In the genomic region with DNA sequence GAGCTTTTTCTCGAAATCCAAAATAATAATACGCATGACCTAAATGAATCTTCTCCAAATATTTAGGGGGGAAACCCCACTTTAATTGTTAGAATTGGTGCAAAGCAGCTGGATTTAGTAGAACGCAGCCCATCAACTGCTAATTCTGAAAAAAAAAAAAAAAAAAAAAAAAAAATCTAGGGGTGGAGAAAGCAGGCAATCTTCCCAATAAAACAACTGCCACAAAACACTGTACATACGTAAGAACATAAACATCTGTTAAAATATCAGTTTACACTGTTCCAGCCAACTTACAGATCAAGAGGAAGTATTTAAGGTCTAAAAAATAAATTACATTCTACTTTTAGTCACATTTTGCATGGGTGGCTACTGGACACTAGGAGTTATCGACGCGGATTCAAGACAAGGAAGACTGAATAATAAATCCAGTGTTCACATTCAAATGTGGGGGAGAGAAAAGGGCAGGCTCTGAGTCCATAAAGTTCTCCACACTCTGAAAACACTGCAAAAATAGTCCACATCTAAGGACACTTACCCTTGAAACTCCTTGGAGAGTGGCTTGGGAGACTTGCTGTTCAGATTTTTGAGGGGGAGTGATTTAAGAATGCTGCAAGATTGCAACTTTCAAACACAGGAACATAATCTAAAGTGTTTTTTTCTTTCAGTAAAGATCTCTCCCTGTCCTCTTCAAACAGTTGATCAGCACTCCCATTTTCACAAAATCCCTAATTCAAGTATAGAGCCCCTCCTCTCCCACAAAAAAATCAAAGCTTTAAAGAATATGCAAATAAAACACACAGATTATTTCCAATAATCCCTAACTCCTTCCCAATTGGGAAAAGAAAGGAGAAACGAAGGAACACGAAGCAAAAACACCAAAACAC, we compare ENCODE assay signal across 8 cellular contexts. TPM values are rescaled to one million over a fixed set of nuclear protein-coding genes. Genes with fewer than 3 reads are reported as not detected.
DNase-seq lines count a peak whose midpoint lies in the region; ATAC-seq and TF ChIP-seq lines count a peak whose summit lies in the region.

No MANE protein-coding gene starts in this region.

- no peak for ATAC-seq in HG02623 (IDR thresholded peaks at IDR 0.05; ENCODE audit: unreplicated experiment)
- ATAC-seq in GM19467 (IDR thresholded peaks at IDR 0.05; ENCODE audit: unreplicated experiment): no peak

- TF ChIP-seq POLR2A in spleen (IDR thresholded peaks at IDR 0.05): no peak

- intact Hi-C loops in spleen (cut with DNase I; ENCODE audit: low total_unique reads): no loop called here

- no peaks in the 10 kb centered on the region for H3K9me3 ChIP-seq in BE2C
- H3K9me3 ChIP-seq in spleen: no peaks in the 10 kb centered on the region

- H3K4me1 ChIP-seq in BE2C: no peaks in the 10 kb centered on the region
- peaks cover 24 to 61% (median 52%) of the 10 kb centered on the region in 6 donors for H3K4me1 ChIP-seq in spleen

- TF ChIP-seq CTCF in BE2C (IDR thresholded peaks at IDR 0.05; ENCODE audit: low read depth, low read length) (no peak), HFF-Myc (IDR thresholded peaks at IDR 0.05; ENCODE audit: low read depth, low read length, missing control alignments) (no peak), spleen (IDR thresholded peaks at IDR 0.05 in 8 of 11, conservative IDR thresholded peaks at IDR 0.05 in 3 of 11) (peak in 1 of 11 experiments; percentile 7)

- peak overlapping the region; percentile 98 for H3K27ac Mint-ChIP-seq in activated naive CD8-positive, alpha-beta T cell

- no peaks in the 10 kb centered on the region for H3K9me3 Mint-ChIP-seq in activated naive CD8-positive, alpha-beta T cell (ENCODE audit: low read depth)

- H3K36me3 ChIP-seq in BE2C (peaks cover 8% of the 10 kb centered on the region), spleen (peaks cover 0 to 15% (median 7%) of the 10 kb centered on the region in 6 donors)

- no peak for DNase-seq in BE2C
- DNase-seq in HFF-Myc (ENCODE audit: extremely low read depth, low read depth): no peak
- peak; percentile 40 for DNase-seq in inferior parietal cortex (ENCODE audit: extremely low spot score)
- DNase-seq in spleen: no peak
- no peak for DNase-seq in COR-L47 (lab: John Stamatoyannopoulos, UW)

- peaks cover 50% of the 10 kb centered on the region for H3K4me1 Mint-ChIP-seq in activated naive CD8-positive, alpha-beta T cell (ENCODE audit: low read depth)

- H3K4me3 ChIP-seq in BE2C (ENCODE audit: low read depth, low read length): peak overlapping the region; percentile 99
- H3K4me3 ChIP-seq in HFF-Myc (replicated peaks; ENCODE audit: low read depth, low read length): peak overlapping the region; percentile 98
- peak overlapping the region; percentile 71 to 96 (median 87) for H3K4me3 ChIP-seq in spleen

- H3K27me3 Mint-ChIP-seq in activated naive CD8-positive, alpha-beta T cell: no peaks in the 10 kb centered on the region

- H3K36me3 Mint-ChIP-seq in activated naive CD8-positive, alpha-beta T cell: peaks cover 3% of the 10 kb centered on the region

- H3K27me3 ChIP-seq in BE2C (no peaks in the 10 kb centered on the region), spleen (replicated peaks in 1 of 7) (no peaks in the 10 kb centered on the region)

- 30 to 34% (median 32%) methylated on average over 9 of the region's 9 CpGs for WGBS in spleen, 5 donors

- peak overlapping the region; percentile 99 for H3K4me3 Mint-ChIP-seq in activated naive CD8-positive, alpha-beta T cell

- peak overlapping the region; percentile 96 to 100 (median 100) for H3K27ac ChIP-seq in spleen

RNA-seq across cellular contexts. Expression of gene APPBP2, which starts 1.3 kb away (rescaled TPM):
- polyA plus RNA-seq in BE2C (2012; ENCODE audit: insufficient read depth, insufficient read length, low read depth): 17.1 TPM
- total RNA-seq in spleen: 10 to 100 TPM; 28.4 to 49.8 (median 41.4) TPM
- 1 to 10 TPM; 4.1 to 7.1 (median 5.2) TPM for polyA plus RNA-seq in spleen
